ENCODE assay signal across 1 cellular context in the genomic region with DNA sequence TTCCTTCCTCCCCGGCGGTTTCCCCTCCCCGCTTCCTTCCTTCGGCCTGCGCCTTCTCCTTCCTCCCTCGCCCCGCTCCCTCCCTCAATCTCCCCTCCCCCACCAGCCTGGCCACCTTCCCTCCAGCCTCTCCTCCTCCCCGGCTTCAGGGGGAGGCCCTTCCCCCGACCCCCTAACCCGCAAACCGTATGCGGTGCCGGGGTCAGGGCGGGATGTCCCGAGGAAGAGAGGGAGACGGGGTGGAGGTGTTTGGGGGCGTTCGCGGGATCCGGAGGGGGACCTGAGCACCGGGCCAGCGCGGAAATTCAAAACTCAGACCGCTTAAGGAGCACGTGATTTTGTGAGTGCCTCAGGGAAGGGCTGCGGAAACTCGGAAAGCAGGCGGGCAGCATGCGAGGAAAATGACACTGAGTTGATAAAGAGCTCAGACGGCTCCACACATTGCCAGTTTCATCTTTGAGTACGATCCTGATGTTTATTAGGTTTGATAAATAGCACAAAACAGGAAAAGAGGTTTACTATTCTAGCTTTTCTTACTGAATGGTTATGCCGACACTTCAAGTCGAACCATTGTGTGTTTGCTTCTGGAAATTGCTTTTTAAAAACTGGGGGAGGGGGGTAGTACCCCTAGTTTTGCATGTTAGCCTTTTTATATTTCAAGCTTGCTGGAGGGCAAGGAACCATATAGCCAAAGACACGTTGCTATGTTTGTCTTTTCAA.
TF ChIP-seq lines count a peak whose summit lies in the region.

No MANE protein-coding gene starts in this region.

TF ChIP-seq in HEK293, 187 proteins besides CTCF, POLR2A, EP300 and RAD21 (continued from another document and continues in another):
- TF ChIP-seq, protein P1, sequence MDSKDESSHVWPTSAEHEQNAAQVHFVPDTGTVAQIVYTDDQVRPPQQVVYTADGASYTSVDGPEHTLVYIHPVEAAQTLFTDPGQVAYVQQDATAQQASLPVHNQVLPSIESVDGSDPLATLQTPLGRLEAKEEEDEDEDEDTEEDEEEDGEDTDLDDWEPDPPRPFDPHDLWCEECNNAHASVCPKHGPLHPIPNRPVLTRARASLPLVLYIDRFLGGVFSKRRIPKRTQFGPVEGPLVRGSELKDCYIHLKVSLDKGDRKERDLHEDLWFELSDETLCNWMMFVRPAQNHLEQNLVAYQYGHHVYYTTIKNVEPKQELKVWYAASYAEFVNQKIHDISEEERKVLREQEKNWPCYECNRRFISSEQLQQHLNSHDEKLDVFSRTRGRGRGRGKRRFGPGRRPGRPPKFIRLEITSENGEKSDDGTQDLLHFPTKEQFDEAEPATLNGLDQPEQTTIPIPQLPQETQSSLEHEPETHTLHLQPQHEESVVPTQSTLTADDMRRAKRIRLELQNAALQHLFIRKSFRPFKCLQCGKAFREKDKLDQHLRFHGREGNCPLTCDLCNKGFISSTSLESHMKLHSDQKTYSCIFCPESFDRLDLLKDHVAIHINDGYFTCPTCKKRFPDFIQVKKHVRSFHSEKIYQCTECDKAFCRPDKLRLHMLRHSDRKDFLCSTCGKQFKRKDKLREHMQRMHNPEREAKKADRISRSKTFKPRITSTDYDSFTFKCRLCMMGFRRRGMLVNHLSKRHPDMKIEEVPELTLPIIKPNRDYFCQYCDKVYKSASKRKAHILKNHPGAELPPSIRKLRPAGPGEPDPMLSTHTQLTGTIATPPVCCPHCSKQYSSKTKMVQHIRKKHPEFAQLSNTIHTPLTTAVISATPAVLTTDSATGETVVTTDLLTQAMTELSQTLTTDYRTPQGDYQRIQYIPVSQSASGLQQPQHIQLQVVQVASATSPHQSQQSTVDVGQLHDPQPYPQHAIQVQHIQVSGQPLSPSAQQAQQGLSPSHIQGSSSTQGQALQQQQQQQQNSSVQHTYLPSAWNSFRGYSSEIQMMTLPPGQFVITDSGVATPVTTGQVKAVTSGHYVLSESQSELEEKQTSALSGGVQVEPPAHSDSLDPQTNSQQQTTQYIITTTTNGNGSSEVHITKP (tag by site-specific recombination; IDR thresholded peaks at IDR 0.05): peak; percentile 88
- TF ChIP-seq, protein P2, sequence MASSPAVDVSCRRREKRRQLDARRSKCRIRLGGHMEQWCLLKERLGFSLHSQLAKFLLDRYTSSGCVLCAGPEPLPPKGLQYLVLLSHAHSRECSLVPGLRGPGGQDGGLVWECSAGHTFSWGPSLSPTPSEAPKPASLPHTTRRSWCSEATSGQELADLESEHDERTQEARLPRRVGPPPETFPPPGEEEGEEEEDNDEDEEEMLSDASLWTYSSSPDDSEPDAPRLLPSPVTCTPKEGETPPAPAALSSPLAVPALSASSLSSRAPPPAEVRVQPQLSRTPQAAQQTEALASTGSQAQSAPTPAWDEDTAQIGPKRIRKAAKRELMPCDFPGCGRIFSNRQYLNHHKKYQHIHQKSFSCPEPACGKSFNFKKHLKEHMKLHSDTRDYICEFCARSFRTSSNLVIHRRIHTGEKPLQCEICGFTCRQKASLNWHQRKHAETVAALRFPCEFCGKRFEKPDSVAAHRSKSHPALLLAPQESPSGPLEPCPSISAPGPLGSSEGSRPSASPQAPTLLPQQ (tag by site-specific recombination; IDR thresholded peaks at IDR 0.05): peak; percentile 62
- TF ChIP-seq ZNF280C (tag by site-specific recombination; IDR thresholded peaks at IDR 0.05): no peak
- no peak for TF ChIP-seq MYNN (tag by site-specific recombination; IDR thresholded peaks at IDR 0.05; ENCODE audit: borderline replicate concordance)
- no peak for TF ChIP-seq ZNF112 (tag by site-specific recombination; IDR thresholded peaks at IDR 0.05)
- no peak for TF ChIP-seq OSR2 (tag by site-specific recombination; IDR thresholded peaks at IDR 0.05)
- TF ChIP-seq ZNF660 (tag by site-specific recombination; IDR thresholded peaks at IDR 0.05): peak; percentile 28; the same call in 1 of the 2 replicates
- TF ChIP-seq ZNF560 (tag by site-specific recombination; IDR thresholded peaks at IDR 0.05; ENCODE audit: borderline replicate concordance): no peak
- peak; percentile 50; the same call in 1 of the 2 replicates for TF ChIP-seq ZBTB21 (tag by site-specific recombination; IDR thresholded peaks at IDR 0.05)
- TF ChIP-seq SCRT2 (tag by site-specific recombination; IDR thresholded peaks at IDR 0.05): no peak
- no peak for TF ChIP-seq ZFP41 (tag by site-specific recombination; IDR thresholded peaks at IDR 0.05; ENCODE audit: borderline replicate concordance)
- peak; percentile 53; the same call in 1 of the 2 replicates for TF ChIP-seq ZFP37 (tag by site-specific recombination; IDR thresholded peaks at IDR 0.05)
- 0 out of 2 replicates have a peak, but pooled peaks have one; percentile 12 for TF ChIP-seq GFI1B (tag by site-specific recombination; IDR thresholded peaks at IDR 0.05)
- TF ChIP-seq ZNF26 (tag by site-specific recombination; IDR thresholded peaks at IDR 0.05): no peak
- TF ChIP-seq ZNF837 (tag by site-specific recombination; IDR thresholded peaks at IDR 0.05): no peak
- TF ChIP-seq, protein P3, sequence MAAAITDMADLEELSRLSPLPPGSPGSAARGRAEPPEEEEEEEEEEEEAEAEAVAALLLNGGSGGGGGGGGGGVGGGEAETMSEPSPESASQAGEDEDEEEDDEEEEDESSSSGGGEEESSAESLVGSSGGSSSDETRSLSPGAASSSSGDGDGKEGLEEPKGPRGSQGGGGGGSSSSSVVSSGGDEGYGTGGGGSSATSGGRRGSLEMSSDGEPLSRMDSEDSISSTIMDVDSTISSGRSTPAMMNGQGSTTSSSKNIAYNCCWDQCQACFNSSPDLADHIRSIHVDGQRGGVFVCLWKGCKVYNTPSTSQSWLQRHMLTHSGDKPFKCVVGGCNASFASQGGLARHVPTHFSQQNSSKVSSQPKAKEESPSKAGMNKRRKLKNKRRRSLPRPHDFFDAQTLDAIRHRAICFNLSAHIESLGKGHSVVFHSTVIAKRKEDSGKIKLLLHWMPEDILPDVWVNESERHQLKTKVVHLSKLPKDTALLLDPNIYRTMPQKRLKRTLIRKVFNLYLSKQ (tag by site-specific recombination; IDR thresholded peaks at IDR 0.05; ENCODE audit: borderline replicate concordance): no peak
- no peak for TF ChIP-seq ZBTB6 (tag by site-specific recombination; IDR thresholded peaks at IDR 0.05)
- TF ChIP-seq ZNF571 (tag by site-specific recombination; IDR thresholded peaks at IDR 0.05): no peak
- TF ChIP-seq ZNF555 (tag by site-specific recombination; conservative IDR thresholded peaks at IDR 0.05): no peak
- no peak for TF ChIP-seq ZNF768 (tag by site-specific recombination; IDR thresholded peaks at IDR 0.05)
- TF ChIP-seq ZFP69B (tag by site-specific recombination; IDR thresholded peaks at IDR 0.05): peak; percentile 35; the same call in 1 of the 2 replicates
- no peak for TF ChIP-seq ZNF18 (tag by site-specific recombination; IDR thresholded peaks at IDR 0.05)
- no peak for TF ChIP-seq ZNF362 (tag by site-specific recombination; IDR thresholded peaks at IDR 0.05)
- no peak for TF ChIP-seq TSHZ1 (tag by site-specific recombination; IDR thresholded peaks at IDR 0.05; ENCODE audit: borderline replicate concordance)
- no peak for TF ChIP-seq ZNF174 (tag by site-specific recombination; IDR thresholded peaks at IDR 0.05)
- TF ChIP-seq ZNF423 (tag by site-specific recombination; IDR thresholded peaks at IDR 0.05): peak; percentile 51; the same call in 1 of the 2 replicates
- TF ChIP-seq, protein P4, sequence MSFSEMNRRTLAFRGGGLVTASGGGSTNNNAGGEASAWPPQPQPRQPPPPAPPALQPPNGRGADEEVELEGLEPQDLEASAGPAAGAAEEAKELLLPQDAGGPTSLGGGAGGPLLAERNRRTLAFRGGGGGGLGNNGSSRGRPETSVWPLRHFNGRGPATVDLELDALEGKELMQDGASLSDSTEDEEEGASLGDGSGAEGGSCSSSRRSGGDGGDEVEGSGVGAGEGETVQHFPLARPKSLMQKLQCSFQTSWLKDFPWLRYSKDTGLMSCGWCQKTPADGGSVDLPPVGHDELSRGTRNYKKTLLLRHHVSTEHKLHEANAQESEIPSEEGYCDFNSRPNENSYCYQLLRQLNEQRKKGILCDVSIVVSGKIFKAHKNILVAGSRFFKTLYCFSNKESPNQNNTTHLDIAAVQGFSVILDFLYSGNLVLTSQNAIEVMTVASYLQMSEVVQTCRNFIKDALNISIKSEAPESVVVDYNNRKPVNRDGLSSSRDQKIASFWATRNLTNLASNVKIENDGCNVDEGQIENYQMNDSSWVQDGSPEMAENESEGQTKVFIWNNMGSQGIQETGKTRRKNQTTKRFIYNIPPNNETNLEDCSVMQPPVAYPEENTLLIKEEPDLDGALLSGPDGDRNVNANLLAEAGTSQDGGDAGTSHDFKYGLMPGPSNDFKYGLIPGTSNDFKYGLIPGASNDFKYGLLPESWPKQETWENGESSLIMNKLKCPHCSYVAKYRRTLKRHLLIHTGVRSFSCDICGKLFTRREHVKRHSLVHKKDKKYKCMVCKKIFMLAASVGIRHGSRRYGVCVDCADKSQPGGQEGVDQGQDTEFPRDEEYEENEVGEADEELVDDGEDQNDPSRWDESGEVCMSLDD (tag by site-specific recombination; IDR thresholded peaks at IDR 0.05): peak; percentile 88
- TF ChIP-seq KLF7 (tag by site-specific recombination; IDR thresholded peaks at IDR 0.05; ENCODE audit: borderline replicate concordance): peak; percentile 64; the same call in 1 of the 2 replicates
- peak; percentile 57 for TF ChIP-seq GLIS1 (tag by site-specific recombination; IDR thresholded peaks at IDR 0.05)
- TF ChIP-seq KLF16 (tag by site-specific recombination; IDR thresholded peaks at IDR 0.05): peak; percentile 85; the same call in 1 of the 2 replicates
